25 cellular contexts compared by ENCODE assay signal in genomic region chr6:43313813-43314212, GRCh38. TPM values are rescaled to one million over a fixed set of nuclear protein-coding genes. Genes with fewer than 3 reads are reported as not detected.
DNase-seq lines count a peak whose midpoint lies in the region; ATAC-seq, FAIRE-seq and TF ChIP-seq lines count a peak whose summit lies in the region.
"Had no signal": no experiment of that assay in that cellular context is flagged by ENCODE, and none has a peak within 500 bp of the region (broad histone marks: within the 10 kb centered on the region; RNA-seq: fewer than 3 reads in every experiment).

No MANE protein-coding gene starts in this region.

- TF ChIP-seq POLR2A in HepG2 (IDR thresholded peaks at IDR 0.05; ENCODE audit: insufficient read depth in 1 of 2, low read depth in 2 of 2, low read length in 2 of 2) (no peak), right lobe of liver (IDR thresholded peaks at IDR 0.05) (no peak), K562 (conservative IDR thresholded peaks at IDR 0.05) (no peak)

- CTCF ChIA-PET in HepG2 (lab: Yijun Ruan, JAX; ENCODE audit: low intra/inter-chr PET ratio, low total read pairs) = no interaction called here
- CTCF ChIA-PET in K562 (lab: Yijun Ruan, JAX; ENCODE audit: low intra/inter-chr PET ratio) = no interaction called here
- CTCF ChIA-PET in mammary epithelial cell (lab: Charles Lee; ENCODE audit: low non-redundant PET) = no interaction called here

- H3K4me3 ChIP-seq in HepG2 (replicated peaks in 1 of 3; ENCODE audit: insufficient read depth in 1 of 3, low read depth in 2 of 3, low read length in 3 of 3) (no peak overlapping the region), right lobe of liver (no peak overlapping the region), OCI-LY3 (ENCODE audit: low read length) (no peak overlapping the region), K562 (no peak overlapping the region), mammary epithelial cell (replicated peaks in 1 of 3; ENCODE audit: insufficient read depth in 1 of 3, low read depth in 2 of 3, low read length in 3 of 3) (no peak overlapping the region)
- H3K4me3 ChIP-seq: GM23248 had no signal

- POLR2A ChIA-PET in HepG2 (lab: Yijun Ruan, JAX) (interaction anchor here (1.0 to 1.3 kb wide), 2 partner anchors 17 to 46 kb away, joined by 4 read pairs; no protein-coding TSS in a partner anchor), K562 (lab: Yijun Ruan, JAX) (interaction anchor here (0.9 to 1.5 kb wide), 2 partner anchors 11 to 56 kb away, joined by 3 to 8 read pairs; partner anchors contain the start of gene ZNF318)

- H3K79me2 ChIP-seq in HepG2 (ENCODE audit: insufficient read depth, low read length) = no peaks in the 10 kb centered on the region
- H3K79me2 ChIP-seq in OCI-LY3 (ENCODE audit: low read length) = no peaks in the 10 kb centered on the region
- H3K79me2 ChIP-seq in K562 (ENCODE audit: control insufficient read depth, insufficient read depth, low read length) = no peaks in the 10 kb centered on the region
- no peaks in the 10 kb centered on the region for H3K79me2 ChIP-seq in mammary epithelial cell (ENCODE audit: insufficient read depth, low read length)

- peaks cover 62% of the 10 kb centered on the region for H3K4me1 ChIP-seq in HepG2 (ENCODE audit: insufficient read depth, low read length)
- peaks cover 0 to 7% (median 0%) of the 10 kb centered on the region in 4 donors for H3K4me1 ChIP-seq in right lobe of liver
- H3K4me1 ChIP-seq in OCI-LY3 (ENCODE audit: low read length) = peaks cover 82% of the 10 kb centered on the region
- H3K4me1 ChIP-seq in K562 (replicated peaks in 1 of 2; ENCODE audit: control insufficient read depth in 2 of 2, insufficient read depth in 2 of 2, low read length in 2 of 2) = peaks cover 2 to 19% of the 10 kb centered on the region in 2 experiments
- H3K4me1 ChIP-seq in mammary epithelial cell (ENCODE audit: insufficient read depth, low read length) = peaks cover 4% of the 10 kb centered on the region

- DNase-seq in HepG2 (ENCODE audit: low spot score) (peak; percentile 33), right lobe of liver (no peak), K562 (ENCODE audit: extremely low read depth in 1 of 4, low spot score in 3 of 4) (no peak), mammary epithelial cell (no peak)
- no peak for DNase-seq in stimulated activated naive CD4-positive, alpha-beta T cell treated with Interleukin-2 at 50 U/mL for 16 hours (lab: John Stamatoyannopoulos, UW)
- DNase-seq: 8988T; C1 segment of cervical spinal cord; CD4-positive, CD25-positive, alpha-beta regulatory T cell; CD8-positive, alpha-beta memory T cell; COR-L47; DMS 273 treated with DMSO at 0.1 percent for 48 hours; DMS53; DND-41; GM23248; HCEC 1CT had no signal

- TF ChIP-seq EP300 in HepG2 (IDR thresholded peaks at IDR 0.05; ENCODE audit: low read depth in 2 of 2, low read length in 2 of 2) (no peak), HepG2 (CRISPR knock-in tag; IDR thresholded peaks at IDR 0.05; ENCODE audit: borderline replicate concordance) (no peak), K562 (IDR thresholded peaks at IDR 0.05; ENCODE audit: low read length) (no peak)

- FAIRE-seq in HepG2 (lab: Jason Lieb, UNC) (peak; percentile 36), K562 (lab: Jason Lieb, UNC) (no peak)
- FAIRE-seq: G401.6, GM12892, GM18507, H54 had no signal

- H3K4me2 ChIP-seq in HepG2 (ENCODE audit: low read depth, low read length) (0 out of 2 replicates have a peak overlapping the region, but pooled peaks have one; percentile 11), OCI-LY3 (ENCODE audit: low read length) (no peak overlapping the region), K562 (ENCODE audit: insufficient read depth, low read length) (no peak overlapping the region), mammary epithelial cell (ENCODE audit: insufficient read depth, low read depth, low read length) (no peak overlapping the region)

- peaks cover 3% of the 10 kb centered on the region for H3K9me1 ChIP-seq in K562 (ENCODE audit: control insufficient read depth, insufficient read depth, low read length)

- no TSS peak for BruUV-seq in HepG2 (replicated peaks; lab: Mats Ljungman, UMichigan)
- BruUV-seq in K562 (replicated peaks; lab: Mats Ljungman, UMichigan) = no TSS peak
- no TSS peak for BruUV-seq in mammary epithelial cell (replicated peaks; lab: Mats Ljungman, UMichigan)

- intact Hi-C loops in HepG2 (cut with micrococcal nuclease; ENCODE audit: unreplicated experiment) = loop anchor here (2.0 kb wide), 1 partner anchor 23 kb away; no protein-coding TSS in a partner anchor
- intact Hi-C loops in right lobe of liver (cut with DNase I) = no loop called here
- intact Hi-C loops in K562 (cut with micrococcal nuclease) = no loop called here
- intact Hi-C loops in mammary epithelial cell (cut with micrococcal nuclease) = no loop called here

- H2AFZ ChIP-seq in HepG2 (ENCODE audit: low read length) (no peak overlapping the region), OCI-LY3 (ENCODE audit: low read depth, low read length) (no peak overlapping the region), K562 (ENCODE audit: low read depth, low read length) (no peak overlapping the region), mammary epithelial cell (ENCODE audit: low read depth, low read length) (no peak overlapping the region)
- H2AFZ ChIP-seq: GM23248 had no signal

- in situ Hi-C loops in HepG2 (cut with HindIII; ENCODE audit: extremely low pct_ligation_motif_present, low pct_unique_long_range_greater_than_20kb) = no loop called here
- in situ Hi-C loops in K562 (cut with MboI) = no loop called here
- in situ Hi-C loops in mammary epithelial cell (cut with MboI; ENCODE audit: low sequenced_read_pairs in 2 of 2) = no loop called here

- TF ChIP-seq CTCF in HepG2 (CRISPR knock-in tag; IDR thresholded peaks at IDR 0.05) (no peak), right lobe of liver (IDR thresholded peaks at IDR 0.05) (no peak), OCI-LY3 (IDR thresholded peaks at IDR 0.05; ENCODE audit: low read depth, low read length) (no peak), K562 (IDR thresholded peaks at IDR 0.05 in 2 of 3, conservative IDR thresholded peaks at IDR 0.05 in 1 of 3; ENCODE audit: insufficient read depth in 2 of 3, low read depth in 1 of 3, low read length in 3 of 3) (no peak), mammary epithelial cell (conservative IDR thresholded peaks at IDR 0.05 in 1 of 2, IDR thresholded peaks at IDR 0.05 in 1 of 2; ENCODE audit: extremely low read depth in 1 of 2, insufficient read depth in 1 of 2, low read depth in 1 of 2, low read length in 2 of 2) (no peak)

- H3K9ac ChIP-seq in HepG2 (ENCODE audit: insufficient read depth, low read depth, low read length) (no peak overlapping the region), OCI-LY3 (ENCODE audit: low read length) (no peak overlapping the region), K562 (ENCODE audit: insufficient read depth in 1 of 2, low read depth in 2 of 2, low read length in 2 of 2) (no peak overlapping the region), mammary epithelial cell (ENCODE audit: insufficient read depth, low read length) (no peak overlapping the region)
- H3K9ac ChIP-seq: GM23248 had no signal

- H4K20me1 ChIP-seq in HepG2 (ENCODE audit: insufficient read depth, low read length) (no peaks in the 10 kb centered on the region), OCI-LY3 (ENCODE audit: insufficient read depth, low read length) (no peaks in the 10 kb centered on the region), K562 (replicated peaks; ENCODE audit: control insufficient read depth, insufficient read depth, low read length) (no peaks in the 10 kb centered on the region), mammary epithelial cell (ENCODE audit: insufficient read depth, low read length) (no peaks in the 10 kb centered on the region)

- H3K9me3 ChIP-seq in HepG2 (ENCODE audit: low read length) = no peaks in the 10 kb centered on the region
- H3K9me3 ChIP-seq in right lobe of liver = no peaks in the 10 kb centered on the region
- no peaks in the 10 kb centered on the region for H3K9me3 ChIP-seq in OCI-LY3 (ENCODE audit: insufficient read depth, low read length)
- H3K9me3 ChIP-seq in K562 (replicated peaks; ENCODE audit: control insufficient read depth, insufficient read depth, low read depth, low read length) = no peaks in the 10 kb centered on the region
- H3K9me3 ChIP-seq in mammary epithelial cell (replicated peaks; ENCODE audit: insufficient read depth, low read length) = no peaks in the 10 kb centered on the region

- TF ChIP-seq RAD21 in HepG2 (CRISPR knock-in tag; IDR thresholded peaks at IDR 0.05) (no peak), K562 (CRISPR knock-in tag; conservative IDR thresholded peaks at IDR 0.05 in 1 of 2, IDR thresholded peaks at IDR 0.05 in 1 of 2) (no peak)

- 13% methylated on average over 1 of the region's 1 CpG for WGBS in HepG2 (ENCODE audit: low lambda C conversion rate)
- 100% methylated on average over 1 of the region's 1 CpG for WGBS in right lobe of liver (ENCODE audit: insufficient coverage, low coverage, low lambda C conversion rate, missing lambda C conversion rate)
- 0% methylated on average over 1 of the region's 1 CpG for WGBS in K562 (ENCODE audit: insufficient coverage, low coverage, missing lambda C conversion rate)
- WGBS in mammary epithelial cell (ENCODE audit: low coverage, missing lambda C conversion rate) = 100% methylated on average over 1 of the region's 1 CpG

- no peaks in the 10 kb centered on the region for H3K36me3 ChIP-seq in HepG2 (replicated peaks in 1 of 2; ENCODE audit: control insufficient read depth in 1 of 2, insufficient read depth in 2 of 2, low read length in 2 of 2)
- no peaks in the 10 kb centered on the region for H3K36me3 ChIP-seq in right lobe of liver
- H3K36me3 ChIP-seq in OCI-LY3 (replicated peaks; ENCODE audit: low read depth, low read length) = peaks cover 25% of the 10 kb centered on the region
- no peaks in the 10 kb centered on the region for H3K36me3 ChIP-seq in K562 (ENCODE audit: control insufficient read depth, insufficient read depth, low read length)
- H3K36me3 ChIP-seq in mammary epithelial cell (ENCODE audit: insufficient read depth, low read length) = no peaks in the 10 kb centered on the region

- H3K27me3 ChIP-seq in HepG2 (ENCODE audit: control insufficient read depth in 1 of 2, insufficient read depth in 2 of 2, low read length in 2 of 2) (no peaks in the 10 kb centered on the region), right lobe of liver (no peaks in the 10 kb centered on the region), OCI-LY3 (ENCODE audit: low read depth, low read length) (no peaks in the 10 kb centered on the region), K562 (ENCODE audit: control insufficient read depth in 2 of 2, insufficient read depth in 2 of 2, low read length in 2 of 2) (peaks cover 6 to 10% of the 10 kb centered on the region in 2 experiments; a peak in 2 of 5 replicates), mammary epithelial cell (ENCODE audit: insufficient read depth, low read length) (no peaks in the 10 kb centered on the region)

- H3K27ac ChIP-seq in HepG2 (ENCODE audit: extremely low read length, insufficient read depth, low read length) (no peak overlapping the region), right lobe of liver (no peak overlapping the region), OCI-LY3 (ENCODE audit: low read length) (peak overlapping the region; percentile 50; the same call in 1 of the 2 replicates), K562 (ENCODE audit: extremely low read depth, low read depth, low read length) (no peak overlapping the region), mammary epithelial cell (ENCODE audit: insufficient read depth, low read depth, low read length) (no peak overlapping the region)
- H3K27ac ChIP-seq: GM23248 had no signal

- ATAC-seq in HepG2 = peak; percentile 79
- no peak for ATAC-seq in right lobe of liver
- ATAC-seq in K562 = peak; percentile 34; the same call in 1 of the 3 replicates
- no peak for ATAC-seq in HG03432 (IDR thresholded peaks at IDR 0.05; ENCODE audit: unreplicated experiment)
- no peak for ATAC-seq in HG02642 (IDR thresholded peaks at IDR 0.05; ENCODE audit: poor library complexity, unreplicated experiment)

- dilution Hi-C loops in mammary epithelial cell (cut with HindIII; ENCODE audit: low sequenced_read_pairs) = loop anchor here (5.0 kb wide), 1 partner anchor 188 kb away; no protein-coding TSS in a partner anchor

RNA-seq across cellular contexts. Expression of gene CRIP3, which starts 5.2 kb away (rescaled TPM):
- total RNA-seq in HepG2 (2016; rRNA removed; fragmentation: Illumina TruSeq; extraction: Trizol) (3.5 and 6.3 TPM in 2 replicates), right lobe of liver (1 to 10 TPM; 2.1 to 7.9 (median 5.2) TPM), K562 (2014; rRNA removed) (0.86 and 1.0 TPM in 2 replicates), K562 (2014; rRNA removed; fragmentation: Illumina TruSeq; extraction: Trizol) (0.87 and 0.99 TPM in 2 replicates), K562 (2015; rRNA removed; fragmentation: Illumina TruSeq; extraction: Trizol) (0.36 TPM in 1 of 2 replicates, not detected in the other), K562 (2021) (0.82 and 0.89 TPM in 2 replicates), mammary epithelial cell (under 1 TPM in 1 of 2 donors, not detected in 1; 0.50 TPM)
- total RNA-seq in HepG2 (2016; cell fraction: cytosol; rRNA removed; fragmentation: Illumina TruSeq; extraction: Trizol; ENCODE audit: low read depth) = 2.7 and 2.9 TPM in 2 replicates
- 5.5 and 7.0 TPM in 2 replicates for total RNA-seq in HepG2 (2016; cell fraction: insoluble cytoplasmic fraction; rRNA removed; fragmentation: Illumina TruSeq; extraction: Trizol)
- 1.7 and 2.6 TPM in 2 replicates for total RNA-seq in HepG2 (2016; cell fraction: membrane; rRNA removed; fragmentation: Illumina TruSeq; extraction: Trizol)
- 6.1 and 7.0 TPM in 2 replicates for total RNA-seq in HepG2 (2016; cell fraction: nucleus; rRNA removed; fragmentation: Illumina TruSeq; extraction: Trizol)
- polyA plus RNA-seq in HepG2 (2011; rRNA removed) (9.3 and 14.2 TPM in 2 replicates), K562 (2011; rRNA removed) (1.2 and 2.7 TPM in 2 replicates), K562 (2014; fragmentation: Illumina TruSeq; extraction: Trizol) (0.86 and 2.1 TPM in 2 replicates), K562 (2014; fragmentation: Nextera tagmentation; extraction: Ambion mirVana) (under 1 TPM; 0.72 to 0.99 TPM), K562 (2014; rRNA removed) (1.3 and 3.6 TPM in 2 replicates), mammary epithelial cell (0.39 TPM)
- polyA plus RNA-seq in HepG2 (2011; cell fraction: cytosol; rRNA removed) = 4.5 and 5.1 TPM in 2 replicates
- 31.5 and 46.2 TPM in 2 replicates for polyA plus RNA-seq in HepG2 (2011; cell fraction: nucleus; rRNA removed)
- 12.7 and 16.4 TPM in 2 replicates for polyA plus RNA-seq in HepG2 (2012)
- polyA plus RNA-seq in HepG2 (2016; cell fraction: cytosol; fragmentation: Illumina TruSeq; extraction: Trizol; ENCODE audit: low read depth) = 0.99 and 1.7 TPM in 2 replicates
- 4.1 and 5.4 TPM in 2 replicates for polyA plus RNA-seq in HepG2 (2016; cell fraction: insoluble cytoplasmic fraction; fragmentation: Illumina TruSeq; extraction: Trizol; ENCODE audit: low read depth)
- 1.9 and 2.3 TPM in 2 replicates for polyA plus RNA-seq in HepG2 (2016; cell fraction: membrane; fragmentation: Illumina TruSeq; extraction: Trizol; ENCODE audit: low read depth)
- 13.1 and 18.7 TPM in 2 replicates for polyA plus RNA-seq in HepG2 (2016; cell fraction: nucleus; fragmentation: Illumina TruSeq; extraction: Trizol; ENCODE audit: insufficient read depth, low read depth)
- 8.2 TPM in 1 of 2 replicates, not detected in the other for polyA minus RNA-seq in HepG2 (2011; rRNA and poly(A)+ RNA removed; ENCODE audit: low replicate concordance)
- 1.4 and 2.5 TPM in 2 replicates for polyA minus RNA-seq in HepG2 (2011; cell fraction: cytosol; rRNA and poly(A)+ RNA removed)
- polyA minus RNA-seq in HepG2 (2011; cell fraction: nucleus; rRNA and poly(A)+ RNA removed) = 7.5 and 14.4 TPM in 2 replicates
- 6.4 and 11.3 TPM in 2 replicates for total RNA-seq in K562 (2011; cell fraction: chromatin; rRNA removed; ENCODE audit: low replicate concordance)
- 7.6 and 7.8 TPM in 2 replicates for total RNA-seq in K562 (2011; cell fraction: nucleolus; rRNA removed)
- 7.9 and 8.0 TPM in 2 replicates for total RNA-seq in K562 (2011; cell fraction: nucleoplasm; rRNA removed)
- polyA plus RNA-seq in K562 (2011; cell fraction: cytosol; rRNA removed) = 1.4 and 1.6 TPM in 2 replicates
- polyA plus RNA-seq in K562 (2011; cell fraction: nucleus; rRNA removed) = 9.4 and 9.7 TPM in 2 replicates
- polyA plus RNA-seq in K562 (2012) = 0.31 and 0.75 TPM in 2 replicates
- polyA minus RNA-seq in K562 (2011; rRNA and poly(A)+ RNA removed) = 0.57 and 0.60 TPM in 2 replicates
- polyA minus RNA-seq in K562 (2011; cell fraction: cytosol; rRNA and poly(A)+ RNA removed) = not detected in 2 replicates
- 2.0 and 3.6 TPM in 2 replicates for polyA minus RNA-seq in K562 (2011; cell fraction: nucleus; rRNA and poly(A)+ RNA removed)
- not detected for polyA minus RNA-seq in mammary epithelial cell
- total RNA-seq: GM23248, HT-29 had no signal
- polyA plus RNA-seq: AG04450; CD8-positive, alpha-beta memory T cell; GM23248 had no signal

RNA-seq across cellular contexts. Expression of gene SLC22A7, which starts 15.8 kb away (rescaled TPM):
- total RNA-seq in HepG2 (2016; rRNA removed; fragmentation: Illumina TruSeq; extraction: Trizol) = 8.6 and 22.6 TPM in 2 replicates
- total RNA-seq in HepG2 (2016; cell fraction: cytosol; rRNA removed; fragmentation: Illumina TruSeq; extraction: Trizol; ENCODE audit: low read depth) = 5.3 and 5.4 TPM in 2 replicates
- total RNA-seq in HepG2 (2016; cell fraction: insoluble cytoplasmic fraction; rRNA removed; fragmentation: Illumina TruSeq; extraction: Trizol) = 8.5 and 22.3 TPM in 2 replicates
- 9.0 and 9.1 TPM in 2 replicates for total RNA-seq in HepG2 (2016; cell fraction: membrane; rRNA removed; fragmentation: Illumina TruSeq; extraction: Trizol)
- 20.9 and 25.8 TPM in 2 replicates for total RNA-seq in HepG2 (2016; cell fraction: nucleus; rRNA removed; fragmentation: Illumina TruSeq; extraction: Trizol)
- 5.3 and 12.3 TPM in 2 replicates for polyA plus RNA-seq in HepG2 (2011; rRNA removed)
- 7.0 and 7.8 TPM in 2 replicates for polyA plus RNA-seq in HepG2 (2011; cell fraction: cytosol; rRNA removed)
- polyA plus RNA-seq in HepG2 (2011; cell fraction: nucleus; rRNA removed) = 34.4 and 48.4 TPM in 2 replicates
- 18.9 and 34.7 TPM in 2 replicates for polyA plus RNA-seq in HepG2 (2012)
- 3.2 and 3.5 TPM in 2 replicates for polyA plus RNA-seq in HepG2 (2016; cell fraction: cytosol; fragmentation: Illumina TruSeq; extraction: Trizol; ENCODE audit: low read depth)
- polyA plus RNA-seq in HepG2 (2016; cell fraction: insoluble cytoplasmic fraction; fragmentation: Illumina TruSeq; extraction: Trizol; ENCODE audit: low read depth) = 5.5 and 6.2 TPM in 2 replicates
- 4.5 and 5.7 TPM in 2 replicates for polyA plus RNA-seq in HepG2 (2016; cell fraction: membrane; fragmentation: Illumina TruSeq; extraction: Trizol; ENCODE audit: low read depth)
- 39.6 and 40.3 TPM in 2 replicates for polyA plus RNA-seq in HepG2 (2016; cell fraction: nucleus; fragmentation: Illumina TruSeq; extraction: Trizol; ENCODE audit: insufficient read depth, low read depth)
- polyA minus RNA-seq in HepG2 (2011; rRNA and poly(A)+ RNA removed; ENCODE audit: low replicate concordance) = 22.0 TPM in 1 of 2 replicates, not detected in the other
- polyA minus RNA-seq in HepG2 (2011; cell fraction: cytosol; rRNA and poly(A)+ RNA removed) = 3.6 and 5.1 TPM in 2 replicates
- 7.0 and 12.7 TPM in 2 replicates for polyA minus RNA-seq in HepG2 (2011; cell fraction: nucleus; rRNA and poly(A)+ RNA removed)
- 100 to 1,000 TPM; 145 to 348 (median 185) TPM for total RNA-seq in right lobe of liver
- not detected in 2 replicates for total RNA-seq in K562 (2011; cell fraction: chromatin; rRNA removed; ENCODE audit: low replicate concordance)
- not detected in 2 replicates for total RNA-seq in K562 (2011; cell fraction: nucleolus; rRNA removed)
- not detected in 2 replicates for total RNA-seq in K562 (2011; cell fraction: nucleoplasm; rRNA removed)
- total RNA-seq in K562 (2014; rRNA removed) = not detected in 2 replicates
- total RNA-seq in K562 (2014; rRNA removed; fragmentation: Illumina TruSeq; extraction: Trizol) = not detected in 2 replicates
- total RNA-seq in K562 (2015; rRNA removed; fragmentation: Illumina TruSeq; extraction: Trizol) = not detected in 2 replicates
- not detected in 2 replicates for total RNA-seq in K562 (2021)
- polyA plus RNA-seq in K562 (2011; rRNA removed) = not detected in 2 replicates
- polyA plus RNA-seq in K562 (2011; cell fraction: cytosol; rRNA removed) = not detected in 2 replicates
- not detected in 2 replicates for polyA plus RNA-seq in K562 (2011; cell fraction: nucleus; rRNA removed)
- not detected in 2 replicates for polyA plus RNA-seq in K562 (2012)
- not detected in 2 replicates for polyA plus RNA-seq in K562 (2014; fragmentation: Illumina TruSeq; extraction: Trizol)
- not detected for polyA plus RNA-seq in K562 (2014; fragmentation: Nextera tagmentation; extraction: Ambion mirVana)
- not detected in 2 replicates for polyA plus RNA-seq in K562 (2014; rRNA removed)
- polyA minus RNA-seq in K562 (2011; rRNA and poly(A)+ RNA removed) = not detected in 2 replicates
- polyA minus RNA-seq in K562 (2011; cell fraction: cytosol; rRNA and poly(A)+ RNA removed) = not detected in 2 replicates
- polyA minus RNA-seq in K562 (2011; cell fraction: nucleus; rRNA and poly(A)+ RNA removed) = not detected in 2 replicates
- total RNA-seq in mammary epithelial cell = not detected
- polyA plus RNA-seq in mammary epithelial cell = not detected
- not detected for polyA minus RNA-seq in mammary epithelial cell
- total RNA-seq: A673; CD4-positive, CD25-positive, alpha-beta regulatory T cell; CD8-positive, alpha-beta memory T cell; GM23248; HT-29 had no signal
- polyA plus RNA-seq: AG04450; CD4-positive, CD25-positive, alpha-beta regulatory T cell; CD8-positive, alpha-beta memory T cell; GM23248 had no signal

RNA-seq across cellular contexts. Expression of gene ZNF318, which starts 55.6 kb away (rescaled TPM):
- total RNA-seq in HepG2 (2016; rRNA removed; fragmentation: Illumina TruSeq; extraction: Trizol) = 13.0 and 19.4 TPM in 2 replicates
- total RNA-seq in HepG2 (2016; cell fraction: cytosol; rRNA removed; fragmentation: Illumina TruSeq; extraction: Trizol; ENCODE audit: low read depth) = 1.6 TPM in 2 replicates
- total RNA-seq in HepG2 (2016; cell fraction: insoluble cytoplasmic fraction; rRNA removed; fragmentation: Illumina TruSeq; extraction: Trizol) = 11.9 and 17.8 TPM in 2 replicates
- 5.6 and 6.6 TPM in 2 replicates for total RNA-seq in HepG2 (2016; cell fraction: membrane; rRNA removed; fragmentation: Illumina TruSeq; extraction: Trizol)
- total RNA-seq in HepG2 (2016; cell fraction: nucleus; rRNA removed; fragmentation: Illumina TruSeq; extraction: Trizol) = 16.1 and 16.5 TPM in 2 replicates
- polyA plus RNA-seq in HepG2 (2011; rRNA removed) = 14.5 and 15.1 TPM in 2 replicates
- 9.0 and 11.7 TPM in 2 replicates for polyA plus RNA-seq in HepG2 (2011; cell fraction: cytosol; rRNA removed)
- polyA plus RNA-seq in HepG2 (2011; cell fraction: nucleus; rRNA removed) = 23.4 and 27.7 TPM in 2 replicates
- polyA plus RNA-seq in HepG2 (2012) = 14.6 and 16.4 TPM in 2 replicates
- polyA plus RNA-seq in HepG2 (2016; cell fraction: cytosol; fragmentation: Illumina TruSeq; extraction: Trizol; ENCODE audit: low read depth) = 0.93 and 1.1 TPM in 2 replicates
- polyA plus RNA-seq in HepG2 (2016; cell fraction: insoluble cytoplasmic fraction; fragmentation: Illumina TruSeq; extraction: Trizol; ENCODE audit: low read depth) = 13.7 and 15.1 TPM in 2 replicates
- polyA plus RNA-seq in HepG2 (2016; cell fraction: membrane; fragmentation: Illumina TruSeq; extraction: Trizol; ENCODE audit: low read depth) = 1.8 and 2.1 TPM in 2 replicates
- polyA plus RNA-seq in HepG2 (2016; cell fraction: nucleus; fragmentation: Illumina TruSeq; extraction: Trizol; ENCODE audit: insufficient read depth, low read depth) = 26.2 and 27.0 TPM in 2 replicates
- polyA minus RNA-seq in HepG2 (2011; rRNA and poly(A)+ RNA removed; ENCODE audit: low replicate concordance) = 38.1 and 51.2 TPM in 2 replicates
- 19.6 and 24.3 TPM in 2 replicates for polyA minus RNA-seq in HepG2 (2011; cell fraction: cytosol; rRNA and poly(A)+ RNA removed)
- polyA minus RNA-seq in HepG2 (2011; cell fraction: nucleus; rRNA and poly(A)+ RNA removed) = 20.5 and 30.1 TPM in 2 replicates
- 10 to 100 TPM in 2 of 6 experiments, 1 to 10 TPM in 4; 8.8 to 13.3 (median 9.1) TPM for total RNA-seq in right lobe of liver
- 31.3 and 42.8 TPM in 2 replicates for total RNA-seq in K562 (2011; cell fraction: chromatin; rRNA removed; ENCODE audit: low replicate concordance)
- 14.2 and 16.4 TPM in 2 replicates for total RNA-seq in K562 (2011; cell fraction: nucleolus; rRNA removed)
- total RNA-seq in K562 (2011; cell fraction: nucleoplasm; rRNA removed) = 17.2 and 19.3 TPM in 2 replicates
- total RNA-seq in K562 (2014; rRNA removed) = 7.9 and 10.2 TPM in 2 replicates
- total RNA-seq in K562 (2014; rRNA removed; fragmentation: Illumina TruSeq; extraction: Trizol) = 7.5 and 8.6 TPM in 2 replicates
- total RNA-seq in K562 (2015; rRNA removed; fragmentation: Illumina TruSeq; extraction: Trizol) = 8.4 and 9.2 TPM in 2 replicates
- total RNA-seq in K562 (2021) = 16.9 and 17.8 TPM in 2 replicates
- 19.0 and 24.6 TPM in 2 replicates for polyA plus RNA-seq in K562 (2011; rRNA removed)
- polyA plus RNA-seq in K562 (2011; cell fraction: cytosol; rRNA removed) = 18.0 and 21.3 TPM in 2 replicates
- polyA plus RNA-seq in K562 (2011; cell fraction: nucleus; rRNA removed) = 35.5 and 47.6 TPM in 2 replicates
- 13.6 and 14.5 TPM in 2 replicates for polyA plus RNA-seq in K562 (2012)
- 15.5 and 17.5 TPM in 2 replicates for polyA plus RNA-seq in K562 (2014; fragmentation: Illumina TruSeq; extraction: Trizol)
- 1 to 10 TPM; 3.2 to 3.6 TPM for polyA plus RNA-seq in K562 (2014; fragmentation: Nextera tagmentation; extraction: Ambion mirVana)
- polyA plus RNA-seq in K562 (2014; rRNA removed) = 8.7 and 9.7 TPM in 2 replicates
- polyA minus RNA-seq in K562 (2011; rRNA and poly(A)+ RNA removed) = 36.5 and 39.7 TPM in 2 replicates
- polyA minus RNA-seq in K562 (2011; cell fraction: cytosol; rRNA and poly(A)+ RNA removed) = 26.8 and 29.1 TPM in 2 replicates
- 13.2 and 26.0 TPM in 2 replicates for polyA minus RNA-seq in K562 (2011; cell fraction: nucleus; rRNA and poly(A)+ RNA removed)
- total RNA-seq in mammary epithelial cell = 10 to 100 TPM; 14.8 to 15.9 TPM
- 17.4 TPM for polyA plus RNA-seq in mammary epithelial cell
- 49.8 TPM for polyA minus RNA-seq in mammary epithelial cell

Comparison
In these comparisons a context has a peak if more than half of its experiments do, and no peak if none do; other contexts are left out.
1. ATAC-seq: peak in HepG2 (single experiment) and K562 (single experiment); none in right lobe of liver (0 of 4), HG03432 (single experiment) and HG02642 (single experiment).
2. RNA of gene SLC22A7, which starts 15.8 kb away (total RNA-seq): 145 to 348 TPM in right lobe of liver and 5.3 to 25.8 TPM in HepG2; not detected in K562 and not detected in mammary epithelial cell; every median in the first group is over 4 times any median in the second.
3. Of the 241 proteins assayed by ChIP-seq in both HepG2 and K562: peak only in HepG2: CEBPB, CEBPG and SMC3; only in K562: none; in both: none; in neither: 236; mixed calls (peak in some experiments, not most) for 2.